In genomic region chr3:170128977-170129431, GRCh38 we compare ENCODE assay signal across 7 cellular contexts. TPM values are rescaled to one million over a fixed set of nuclear protein-coding genes. Genes with fewer than 3 reads are reported as not detected.
A peak's percentile ranks its signal among the peaks of the same experiment; 100 is the strongest.
DNase-seq lines count a peak whose midpoint lies in the region; ATAC-seq and TF ChIP-seq lines count a peak whose summit lies in the region.

No MANE protein-coding gene starts in this region.

- H3K4me3 Mint-ChIP-seq in activated T-helper 1 cell treated with anti-CD3 and anti-CD28 coated beads, Interleukin-12 subunit alpha, Interleukin-12 subunit beta, Interleukin-2, Interleukin-4 antibody, amounts not matched to agents 30 ng/mL and 10 ng/mL and 1 ng/mL, durations not matched to agents 14 hours and 24 hours and 36 hours = peak overlapping the region; percentile 54

- H3K9me3 Mint-ChIP-seq in activated T-helper 1 cell treated with anti-CD3 and anti-CD28 coated beads, Interleukin-12 subunit alpha, Interleukin-12 subunit beta, Interleukin-2, Interleukin-4 antibody, amounts not matched to agents 30 ng/mL and 10 ng/mL and 1 ng/mL, durations not matched to agents 14 hours and 24 hours and 36 hours = peaks cover 7% of the 10 kb centered on the region

- peak overlapping the region; percentile 74 for H3K27ac Mint-ChIP-seq in activated T-helper 1 cell treated with anti-CD3 and anti-CD28 coated beads, Interleukin-12 subunit alpha, Interleukin-12 subunit beta, Interleukin-2, Interleukin-4 antibody, amounts not matched to agents 30 ng/mL and 10 ng/mL and 1 ng/mL, durations not matched to agents 14 hours and 24 hours and 36 hours

- H3K4me1 Mint-ChIP-seq in activated T-helper 1 cell treated with anti-CD3 and anti-CD28 coated beads, Interleukin-12 subunit alpha, Interleukin-12 subunit beta, Interleukin-2, Interleukin-4 antibody, amounts not matched to agents 30 ng/mL and 10 ng/mL and 1 ng/mL, durations not matched to agents 14 hours and 24 hours and 36 hours (ENCODE audit: low read depth) = peaks cover 17% of the 10 kb centered on the region

- TF ChIP-seq CTCF in GM13977 (IDR thresholded peaks at IDR 0.05; ENCODE audit: extremely low read depth, insufficient read depth, missing control alignments) (no peak), omental fat pad (IDR thresholded peaks at IDR 0.05) (no peak)

- intact Hi-C loops in activated T-helper 1 cell treated with anti-CD3 and anti-CD28 coated beads, Interleukin-12 subunit alpha, Interleukin-12 subunit beta, Interleukin-2, Interleukin-4 antibody, amounts not matched to agents 30 ng/mL and 10 ng/mL and 1 ng/mL, durations not matched to agents 14 hours and 24 hours and 36 hours (cut with micrococcal nuclease) = loop anchor here (2.0 to 5.0 kb wide), 2 partner anchors 16 to 43 kb away; no protein-coding TSS in a partner anchor
- intact Hi-C loops in sciatic nerve (cut with DNase I) = no loop called here

- DNase-seq in GM13977 (ENCODE audit: low spot score) = peak; percentile 24
- no peak for DNase-seq in activated T-helper 1 cell treated with anti-CD3 and anti-CD28 coated beads, Interleukin-12 subunit alpha, Interleukin-12 subunit beta, Interleukin-2, Interleukin-4 antibody, amounts not matched to agents 30 ng/mL and 10 ng/mL and 1 ng/mL, durations not matched to agents 14 hours and 24 hours and 36 hours (ENCODE audit: low spot score)
- no peak for DNase-seq in omental fat pad (ENCODE audit: low spot score)
- no peak for DNase-seq in sciatic nerve (ENCODE audit: low spot score)
- DNase-seq in midbrain (lab: John Stamatoyannopoulos, UW) = no peak

- ATAC-seq in GM21526 (IDR thresholded peaks at IDR 0.05; ENCODE audit: low FRiP score, unreplicated experiment) = peak; percentile 40
- ATAC-seq in HG03575 (IDR thresholded peaks at IDR 0.05; ENCODE audit: extremely low read depth, insufficient number of reproducible peaks, low FRiP score, unreplicated experiment) = peak; percentile 18
- ATAC-seq in omental fat pad (ENCODE audit: low FRiP score) = peak; percentile 54
- ATAC-seq in sciatic nerve = no peak

- H3K36me3 Mint-ChIP-seq in activated T-helper 1 cell treated with anti-CD3 and anti-CD28 coated beads, Interleukin-12 subunit alpha, Interleukin-12 subunit beta, Interleukin-2, Interleukin-4 antibody, amounts not matched to agents 30 ng/mL and 10 ng/mL and 1 ng/mL, durations not matched to agents 14 hours and 24 hours and 36 hours (ENCODE audit: low read depth) = peaks cover 39% of the 10 kb centered on the region

- in situ Hi-C loops in GM13977 (cut with MboI; ENCODE audit: low pct_unique_long_range_greater_than_20kb, low sequenced_read_pairs, unreplicated experiment) = no loop called here

- H3K27me3 Mint-ChIP-seq in activated T-helper 1 cell treated with anti-CD3 and anti-CD28 coated beads, Interleukin-12 subunit alpha, Interleukin-12 subunit beta, Interleukin-2, Interleukin-4 antibody, amounts not matched to agents 30 ng/mL and 10 ng/mL and 1 ng/mL, durations not matched to agents 14 hours and 24 hours and 36 hours (ENCODE audit: insufficient read depth) = no peaks in the 10 kb centered on the region

RNA-seq across cellular contexts. Expression of gene PHC3, which starts 52.5 kb away (rescaled TPM):
- 57.7 and 58.7 TPM in 2 replicates for total RNA-seq in activated T-helper 1 cell treated with anti-CD3 and anti-CD28 coated beads, Interleukin-12 subunit alpha, Interleukin-12 subunit beta, Interleukin-2, Interleukin-4 antibody, amounts not matched to agents 30 ng/mL and 10 ng/mL and 1 ng/mL, durations not matched to agents 14 hours and 24 hours and 36 hours
- total RNA-seq in omental fat pad (10 to 100 TPM; 48.6 to 56.7 (median 50.9) TPM), sciatic nerve (142 TPM)
